15 cellular contexts compared by ENCODE assay signal in genomic region chr2:101297383-101297782, GRCh38. TPM values are rescaled to one million over a fixed set of nuclear protein-coding genes. Genes with fewer than 3 reads are reported as not detected.
DNase-seq lines count a peak whose midpoint lies in the region; ATAC-seq, FAIRE-seq and TF ChIP-seq lines count a peak whose summit lies in the region.
"Had no signal": no experiment of that assay in that cellular context is flagged by ENCODE, and none has a peak within 500 bp of the region (broad histone marks: within the 10 kb centered on the region; RNA-seq: fewer than 3 reads in every experiment).

No MANE protein-coding gene starts in this region.

- intact Hi-C loops in HepG2 (cut with micrococcal nuclease; ENCODE audit: unreplicated experiment) (no loop called here), right lobe of liver (cut with DNase I) (no loop called here)

- ATAC-seq in HepG2 (no peak), right lobe of liver (no peak), HG02571 (IDR thresholded peaks at IDR 0.05; ENCODE audit: unreplicated experiment) (no peak), HG02759 (IDR thresholded peaks at IDR 0.05; ENCODE audit: unreplicated experiment) (no peak)
- ATAC-seq in activated T-helper 17 cell treated with anti-CD3 and anti-CD28 coated beads, Interleukin-2, amount 50 U/mL, for 72 hours (replicated peaks): no peak
- no peak for ATAC-seq in naive thymus-derived CD8-positive, alpha-beta T cell
- no peak for ATAC-seq in activated CD8-positive, alpha-beta memory T cell treated with anti-CD3 and anti-CD28 coated beads, Interleukin-2, amount 10 ng/mL, durations not matched to agents 7 days and 5 days

- no peak for TF ChIP-seq CTCF in HepG2 (CRISPR knock-in tag; IDR thresholded peaks at IDR 0.05)
- no peak for TF ChIP-seq CTCF in right lobe of liver (IDR thresholded peaks at IDR 0.05)

- peak overlapping the region; percentile 64 for H3K27ac Mint-ChIP-seq in activated T-helper 17 cell treated with anti-CD3 and anti-CD28 coated beads, Interleukin-2, amount 50 U/mL, for 72 hours
- peak overlapping the region in 7 of 10 donors; percentile 8 to 81 (median 47) for H3K27ac Mint-ChIP-seq in naive thymus-derived CD8-positive, alpha-beta T cell
- H3K27ac Mint-ChIP-seq in activated CD8-positive, alpha-beta memory T cell treated with anti-CD3 and anti-CD28 coated beads, Interleukin-2, amount 10 ng/mL, durations not matched to agents 7 days and 5 days: no peak overlapping the region

- H3K36me3 ChIP-seq in HepG2 (replicated peaks in 1 of 2; ENCODE audit: control insufficient read depth in 1 of 2, insufficient read depth in 2 of 2, low read length in 2 of 2): peaks cover 13 to 76% of the 10 kb centered on the region in 2 experiments
- peaks cover 0 to 13% (median 0%) of the 10 kb centered on the region in 4 donors for H3K36me3 ChIP-seq in right lobe of liver

- H4K20me1 ChIP-seq in HepG2 (ENCODE audit: insufficient read depth, low read length): peaks cover 70% of the 10 kb centered on the region

- TF ChIP-seq RAD21 in HepG2 (CRISPR knock-in tag; IDR thresholded peaks at IDR 0.05): no peak

- BruUV-seq in HepG2 (replicated peaks; lab: Mats Ljungman, UMichigan): no TSS peak

- peak overlapping the region; percentile 66 for H3K4me3 Mint-ChIP-seq in activated T-helper 17 cell treated with anti-CD3 and anti-CD28 coated beads, Interleukin-2, amount 50 U/mL, for 72 hours
- H3K4me3 Mint-ChIP-seq in naive thymus-derived CD8-positive, alpha-beta T cell: peak overlapping the region in 9 of 10 donors; percentile 18 to 65 (median 50)
- H3K4me3 Mint-ChIP-seq in activated CD8-positive, alpha-beta memory T cell treated with anti-CD3 and anti-CD28 coated beads, Interleukin-2, amount 10 ng/mL, durations not matched to agents 7 days and 5 days: no peak overlapping the region

- no peak overlapping the region for H3K9ac ChIP-seq in HepG2 (ENCODE audit: insufficient read depth, low read depth, low read length)

- no peak for TF ChIP-seq POLR2A in HepG2 (IDR thresholded peaks at IDR 0.05; ENCODE audit: insufficient read depth in 1 of 2, low read depth in 2 of 2, low read length in 2 of 2)
- no peak for TF ChIP-seq POLR2A in right lobe of liver (IDR thresholded peaks at IDR 0.05)

- H3K4me1 Mint-ChIP-seq in activated T-helper 17 cell treated with anti-CD3 and anti-CD28 coated beads, Interleukin-2, amount 50 U/mL, for 72 hours: peaks cover 34% of the 10 kb centered on the region
- H3K4me1 Mint-ChIP-seq in naive thymus-derived CD8-positive, alpha-beta T cell: peaks cover 25 to 91% (median 71%) of the 10 kb centered on the region in 4 donors
- H3K4me1 Mint-ChIP-seq in activated CD8-positive, alpha-beta memory T cell treated with anti-CD3 and anti-CD28 coated beads, Interleukin-2, amount 10 ng/mL, durations not matched to agents 7 days and 5 days: peaks cover 49% of the 10 kb centered on the region

- H3K79me2 ChIP-seq in HepG2 (ENCODE audit: insufficient read depth, low read length): peaks cover 94% of the 10 kb centered on the region

- no peak for DNase-seq in HepG2 (ENCODE audit: low spot score)
- DNase-seq in right lobe of liver: no peak
- no peak for DNase-seq in naive thymus-derived CD8-positive, alpha-beta T cell
- DNase-seq in activated CD8-positive, alpha-beta memory T cell treated with anti-CD3 and anti-CD28 coated beads, Interleukin-2, amount 10 ng/mL, durations not matched to agents 7 days and 5 days: no peak
- DNase-seq: AML-193, DMS 273 treated with DMSO at 0.1 percent for 48 hours, Kasumi-1, NCI-H1417, NCI-H1930, NCI-H2171 treated with DMSO at 0.1 percent for 48 hours, NCI-H774 had no signal

- H3K27me3 Mint-ChIP-seq in activated T-helper 17 cell treated with anti-CD3 and anti-CD28 coated beads, Interleukin-2, amount 50 U/mL, for 72 hours: no peaks in the 10 kb centered on the region
- H3K27me3 Mint-ChIP-seq in naive thymus-derived CD8-positive, alpha-beta T cell: no peaks in the 10 kb centered on the region
- H3K27me3 Mint-ChIP-seq in activated CD8-positive, alpha-beta memory T cell treated with anti-CD3 and anti-CD28 coated beads, Interleukin-2, amount 10 ng/mL, durations not matched to agents 7 days and 5 days: no peaks in the 10 kb centered on the region

- FAIRE-seq in HepG2 (lab: Jason Lieb, UNC): no peak
- FAIRE-seq: H1 had no signal

- peaks cover 100% of the 10 kb centered on the region for H3K36me3 Mint-ChIP-seq in activated T-helper 17 cell treated with anti-CD3 and anti-CD28 coated beads, Interleukin-2, amount 50 U/mL, for 72 hours (ENCODE audit: low read depth)
- peaks cover 0 to 59% (median 11%) of the 10 kb centered on the region in 3 donors for H3K36me3 Mint-ChIP-seq in naive thymus-derived CD8-positive, alpha-beta T cell
- H3K36me3 Mint-ChIP-seq in activated CD8-positive, alpha-beta memory T cell treated with anti-CD3 and anti-CD28 coated beads, Interleukin-2, amount 10 ng/mL, durations not matched to agents 7 days and 5 days: peaks cover 59% of the 10 kb centered on the region

- in situ Hi-C loops in HepG2 (cut with HindIII; ENCODE audit: extremely low pct_ligation_motif_present, low pct_unique_long_range_greater_than_20kb): no loop called here

- POLR2A ChIA-PET in HepG2 (lab: Yijun Ruan, JAX): interaction anchor here (1.7 kb wide), 1 partner anchor 11 kb away, joined by 7 read pairs; the partner anchor contains the start of gene RNF149
- POLR2A ChIA-PET in naive thymus-derived CD8-positive, alpha-beta T cell (lab: Charles Lee): interaction anchor here (0.6 to 1.4 kb wide), 3 partner anchors 9 to 1951 kb away, joined by 3 to 6 read pairs (median 3); partner anchors contain the start of gene RNF149

- no peak overlapping the region for H2AFZ ChIP-seq in HepG2 (ENCODE audit: low read length)

- H3K4me3 ChIP-seq in HepG2 (replicated peaks in 1 of 3; ENCODE audit: insufficient read depth in 1 of 3, low read depth in 2 of 3, low read length in 3 of 3) (no peak overlapping the region), right lobe of liver (no peak overlapping the region)

- H3K27ac ChIP-seq in HepG2 (ENCODE audit: extremely low read length, insufficient read depth, low read length) (no peak overlapping the region), right lobe of liver (no peak overlapping the region)

- 86% methylated on average over 2 of the region's 2 CpGs for WGBS in HepG2 (ENCODE audit: low lambda C conversion rate)
- 56% methylated on average over 2 of the region's 2 CpGs for WGBS in right lobe of liver (ENCODE audit: insufficient coverage, low coverage, low lambda C conversion rate, missing lambda C conversion rate)

- H3K9me3 ChIP-seq in HepG2 (ENCODE audit: low read length): no peaks in the 10 kb centered on the region
- H3K9me3 ChIP-seq in right lobe of liver: no peaks in the 10 kb centered on the region

- CTCF ChIA-PET in HepG2 (lab: Yijun Ruan, JAX; ENCODE audit: low intra/inter-chr PET ratio, low total read pairs): no interaction called here
- CTCF ChIA-PET in activated CD8-positive, alpha-beta memory T cell treated with anti-CD3 and anti-CD28 coated beads, Interleukin-2, amount 10 ng/mL, durations not matched to agents 7 days and 5 days (lab: Charles Lee): interaction anchor here (1.6 kb wide), 1 partner anchor 44 kb away, joined by 4 read pairs; no protein-coding TSS in a partner anchor

- H3K4me2 ChIP-seq in HepG2 (ENCODE audit: low read depth, low read length): no peak overlapping the region

- H3K9me3 Mint-ChIP-seq in activated T-helper 17 cell treated with anti-CD3 and anti-CD28 coated beads, Interleukin-2, amount 50 U/mL, for 72 hours: no peaks in the 10 kb centered on the region
- no peaks in the 10 kb centered on the region for H3K9me3 Mint-ChIP-seq in naive thymus-derived CD8-positive, alpha-beta T cell
- no peaks in the 10 kb centered on the region for H3K9me3 Mint-ChIP-seq in activated CD8-positive, alpha-beta memory T cell treated with anti-CD3 and anti-CD28 coated beads, Interleukin-2, amount 10 ng/mL, durations not matched to agents 7 days and 5 days (ENCODE audit: low read depth)

- no peaks in the 10 kb centered on the region for H3K27me3 ChIP-seq in HepG2 (ENCODE audit: control insufficient read depth in 1 of 2, insufficient read depth in 2 of 2, low read length in 2 of 2)
- H3K27me3 ChIP-seq in right lobe of liver: no peaks in the 10 kb centered on the region

- peaks cover 67% of the 10 kb centered on the region for H3K4me1 ChIP-seq in HepG2 (ENCODE audit: insufficient read depth, low read length)
- H3K4me1 ChIP-seq in right lobe of liver: peaks cover 0 to 25% (median 0%) of the 10 kb centered on the region in 4 donors

- TF ChIP-seq EP300 in HepG2 (IDR thresholded peaks at IDR 0.05; ENCODE audit: low read depth in 2 of 2, low read length in 2 of 2) (no peak), HepG2 (CRISPR knock-in tag; IDR thresholded peaks at IDR 0.05; ENCODE audit: borderline replicate concordance) (no peak)

RNA-seq across cellular contexts. Expression of gene RNF149, which starts 11.1 kb away (rescaled TPM):
- total RNA-seq in HepG2 (2016; rRNA removed; fragmentation: Illumina TruSeq; extraction: Trizol) (45.7 and 109 TPM in 2 replicates), right lobe of liver (10 to 100 TPM; 20.3 to 45.4 (median 32.2) TPM)
- total RNA-seq in HepG2 (2016; cell fraction: cytosol; rRNA removed; fragmentation: Illumina TruSeq; extraction: Trizol; ENCODE audit: low read depth): 31.6 and 37.7 TPM in 2 replicates
- total RNA-seq in HepG2 (2016; cell fraction: insoluble cytoplasmic fraction; rRNA removed; fragmentation: Illumina TruSeq; extraction: Trizol): 40.9 and 111 TPM in 2 replicates
- 40.3 and 50.9 TPM in 2 replicates for total RNA-seq in HepG2 (2016; cell fraction: membrane; rRNA removed; fragmentation: Illumina TruSeq; extraction: Trizol)
- total RNA-seq in HepG2 (2016; cell fraction: nucleus; rRNA removed; fragmentation: Illumina TruSeq; extraction: Trizol): 138 and 175 TPM in 2 replicates
- polyA plus RNA-seq in HepG2 (2011; rRNA removed): 87.2 and 87.6 TPM in 2 replicates
- polyA plus RNA-seq in HepG2 (2011; cell fraction: cytosol; rRNA removed): 33.2 and 46.3 TPM in 2 replicates
- polyA plus RNA-seq in HepG2 (2011; cell fraction: nucleus; rRNA removed): 67.6 and 82.1 TPM in 2 replicates
- polyA plus RNA-seq in HepG2 (2012): 91.6 and 103 TPM in 2 replicates
- 12.2 and 15.7 TPM in 2 replicates for polyA plus RNA-seq in HepG2 (2016; cell fraction: cytosol; fragmentation: Illumina TruSeq; extraction: Trizol; ENCODE audit: low read depth)
- polyA plus RNA-seq in HepG2 (2016; cell fraction: insoluble cytoplasmic fraction; fragmentation: Illumina TruSeq; extraction: Trizol; ENCODE audit: low read depth): 37.5 and 38.4 TPM in 2 replicates
- polyA plus RNA-seq in HepG2 (2016; cell fraction: membrane; fragmentation: Illumina TruSeq; extraction: Trizol; ENCODE audit: low read depth): 22.7 and 27.3 TPM in 2 replicates
- polyA plus RNA-seq in HepG2 (2016; cell fraction: nucleus; fragmentation: Illumina TruSeq; extraction: Trizol; ENCODE audit: insufficient read depth, low read depth): 273 and 274 TPM in 2 replicates
- polyA minus RNA-seq in HepG2 (2011; rRNA and poly(A)+ RNA removed; ENCODE audit: low replicate concordance): 41.3 and 47.7 TPM in 2 replicates
- polyA minus RNA-seq in HepG2 (2011; cell fraction: cytosol; rRNA and poly(A)+ RNA removed): 41.9 and 57.0 TPM in 2 replicates
- polyA minus RNA-seq in HepG2 (2011; cell fraction: nucleus; rRNA and poly(A)+ RNA removed): 147 and 171 TPM in 2 replicates
- 100 to 1,000 TPM in 1 of 2 donors, 10 to 100 TPM in 1; 83.5 to 108 TPM for total RNA-seq in activated T-helper 17 cell treated with anti-CD3 and anti-CD28 coated beads, Interleukin-2, amount 50 U/mL, for 72 hours
- 100 to 1,000 TPM; 108 to 114 TPM for total RNA-seq in naive thymus-derived CD8-positive, alpha-beta T cell
- polyA plus RNA-seq in naive thymus-derived CD8-positive, alpha-beta T cell: 10 to 100 TPM; 36.6 to 41.6 (median 39.0) TPM
- 100 to 1,000 TPM in 1 of 2 experiments, 10 to 100 TPM in 1; 72.3 to 100 TPM for total RNA-seq in activated CD8-positive, alpha-beta memory T cell treated with anti-CD3 and anti-CD28 coated beads, Interleukin-2, amount 10 ng/mL, durations not matched to agents 7 days and 5 days

RNA-seq across cellular contexts. Expression of gene CNOT11, which starts 44.7 kb away (rescaled TPM):
- total RNA-seq in HepG2 (2016; rRNA removed; fragmentation: Illumina TruSeq; extraction: Trizol) (100 and 114 TPM in 2 replicates), right lobe of liver (10 to 100 TPM; 17.0 to 28.5 (median 21.5) TPM)
- total RNA-seq in HepG2 (2016; cell fraction: cytosol; rRNA removed; fragmentation: Illumina TruSeq; extraction: Trizol; ENCODE audit: low read depth): 34.2 and 39.4 TPM in 2 replicates
- total RNA-seq in HepG2 (2016; cell fraction: insoluble cytoplasmic fraction; rRNA removed; fragmentation: Illumina TruSeq; extraction: Trizol): 93.7 and 119 TPM in 2 replicates
- total RNA-seq in HepG2 (2016; cell fraction: membrane; rRNA removed; fragmentation: Illumina TruSeq; extraction: Trizol): 65.8 and 70.3 TPM in 2 replicates
- total RNA-seq in HepG2 (2016; cell fraction: nucleus; rRNA removed; fragmentation: Illumina TruSeq; extraction: Trizol): 79.5 and 91.1 TPM in 2 replicates
- 202 and 209 TPM in 2 replicates for polyA plus RNA-seq in HepG2 (2011; rRNA removed)
- polyA plus RNA-seq in HepG2 (2011; cell fraction: cytosol; rRNA removed): 91.7 and 128 TPM in 2 replicates
- polyA plus RNA-seq in HepG2 (2011; cell fraction: nucleus; rRNA removed): 359 and 415 TPM in 2 replicates
- polyA plus RNA-seq in HepG2 (2012): 100 and 126 TPM in 2 replicates
- polyA plus RNA-seq in HepG2 (2016; cell fraction: cytosol; fragmentation: Illumina TruSeq; extraction: Trizol; ENCODE audit: low read depth): 35.1 and 35.8 TPM in 2 replicates
- 160 and 184 TPM in 2 replicates for polyA plus RNA-seq in HepG2 (2016; cell fraction: insoluble cytoplasmic fraction; fragmentation: Illumina TruSeq; extraction: Trizol; ENCODE audit: low read depth)
- 62.2 and 66.8 TPM in 2 replicates for polyA plus RNA-seq in HepG2 (2016; cell fraction: membrane; fragmentation: Illumina TruSeq; extraction: Trizol; ENCODE audit: low read depth)
- 277 TPM in 2 replicates for polyA plus RNA-seq in HepG2 (2016; cell fraction: nucleus; fragmentation: Illumina TruSeq; extraction: Trizol; ENCODE audit: insufficient read depth, low read depth)
- 74.3 and 87.7 TPM in 2 replicates for polyA minus RNA-seq in HepG2 (2011; rRNA and poly(A)+ RNA removed; ENCODE audit: low replicate concordance)
- 102 and 132 TPM in 2 replicates for polyA minus RNA-seq in HepG2 (2011; cell fraction: cytosol; rRNA and poly(A)+ RNA removed)
- polyA minus RNA-seq in HepG2 (2011; cell fraction: nucleus; rRNA and poly(A)+ RNA removed): 80.2 and 123 TPM in 2 replicates
- 10 to 100 TPM; 38.5 to 56.1 TPM for total RNA-seq in activated T-helper 17 cell treated with anti-CD3 and anti-CD28 coated beads, Interleukin-2, amount 50 U/mL, for 72 hours
- 10 to 100 TPM; 51.6 to 62.4 TPM for total RNA-seq in naive thymus-derived CD8-positive, alpha-beta T cell
- 10 to 100 TPM; 64.2 to 69.3 (median 64.9) TPM for polyA plus RNA-seq in naive thymus-derived CD8-positive, alpha-beta T cell
- 10 to 100 TPM; 57.4 to 71.9 TPM for total RNA-seq in activated CD8-positive, alpha-beta memory T cell treated with anti-CD3 and anti-CD28 coated beads, Interleukin-2, amount 10 ng/mL, durations not matched to agents 7 days and 5 days
